ENCODE assay signal across 11 cellular contexts in the genomic region with DNA sequence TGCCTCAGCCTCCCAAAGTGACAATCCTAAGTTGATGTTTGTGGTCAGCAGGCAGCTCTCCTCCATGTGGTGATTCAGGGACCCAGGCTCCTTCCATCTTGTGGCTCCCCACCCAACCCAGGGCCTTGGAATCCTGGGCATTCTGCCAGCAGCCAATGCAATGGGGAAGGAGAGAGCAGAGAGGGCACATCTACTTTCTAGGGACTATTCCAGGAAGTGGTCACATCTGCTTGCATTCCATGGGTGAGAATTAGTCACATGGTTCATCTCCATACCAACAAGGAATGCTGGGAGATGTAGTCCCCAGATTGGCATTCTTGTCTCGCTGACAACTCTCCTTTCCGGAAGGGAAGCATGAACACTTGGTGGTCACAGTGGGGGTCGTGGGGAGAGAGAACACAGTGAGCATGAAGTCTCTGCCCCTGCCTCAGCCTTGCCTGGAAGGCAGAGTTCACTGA. TPM values are rescaled to one million over a fixed set of nuclear protein-coding genes. Genes with fewer than 3 reads are reported as not detected.
DNase-seq lines count a peak whose midpoint lies in the region; ATAC-seq, FAIRE-seq and TF ChIP-seq lines count a peak whose summit lies in the region.
"Had no signal": no experiment of that assay in that cellular context is flagged by ENCODE, and none has a peak within 500 bp of the region (broad histone marks: within the 10 kb centered on the region; RNA-seq: fewer than 3 reads in every experiment).

No MANE protein-coding gene starts in this region.

- FAIRE-seq in keratinocyte (lab: Jason Lieb, UNC) = peak; percentile 59

- peaks cover 12 to 34% of the 10 kb centered on the region in 2 donors for H3K27me3 Mint-ChIP-seq in CD8-positive, alpha-beta memory T cell

- intact Hi-C loops in stomach (cut with DNase I; ENCODE audit: low total_unique reads) = no loop called here

- TF ChIP-seq EP300 in stomach (IDR thresholded peaks at IDR 0.05) = no peak

- WGBS in stomach, 5 donors = 20 to 36% (median 28%) methylated on average over 3 of the region's 3 CpGs

- DNase-seq in EL (peak; percentile 61), Kasumi-1 (lab: John Stamatoyannopoulos, UW) (peak; percentile 43 to 56), SW 1271 (lab: John Stamatoyannopoulos, UW) (peak; percentile 28 to 48), keratinocyte (ENCODE audit: low read depth, low spot score) (no peak), stomach (no peak)
- no peak for DNase-seq in CD8-positive, alpha-beta memory T cell
- DNase-seq: activated CD4-positive, alpha-beta T cell treated with anti-CD3 and anti-CD28 coated beads for 1 hour; naive thymus-derived CD8-positive, alpha-beta T cell had no signal

- dilution Hi-C loops in keratinocyte (cut with MboI; ENCODE audit: extremely low pct_ligation_motif_present, low sequenced_read_pairs) = no loop called here

- no peaks in the 10 kb centered on the region for H3K36me3 Mint-ChIP-seq in CD8-positive, alpha-beta memory T cell
- H3K36me3 Mint-ChIP-seq: naive thymus-derived CD8-positive, alpha-beta T cell had no signal

- ATAC-seq in GM18870 (IDR thresholded peaks at IDR 0.05; ENCODE audit: unreplicated experiment) (no peak), HG02885 (IDR thresholded peaks at IDR 0.05; ENCODE audit: poor library complexity, unreplicated experiment) (no peak)

- H3K9me3 Mint-ChIP-seq in CD8-positive, alpha-beta memory T cell = peaks cover 0 to 4% (median 0%) of the 10 kb centered on the region in 5 donors

- H3K4me1 ChIP-seq in keratinocyte (ENCODE audit: control insufficient read depth, extremely low read depth, insufficient read depth, low read length) (no peaks in the 10 kb centered on the region), stomach (no peaks in the 10 kb centered on the region)
- H3K4me1 ChIP-seq in CD8-positive, alpha-beta memory T cell (ENCODE audit: insufficient read depth, low read length) = no peaks in the 10 kb centered on the region

- TF ChIP-seq POLR2A in stomach (IDR thresholded peaks at IDR 0.05) = no peak

- H3K36me3 ChIP-seq in keratinocyte (ENCODE audit: control insufficient read depth in 2 of 2, extremely low read depth in 1 of 2, insufficient read depth in 2 of 2, low read length in 2 of 2) (no peaks in the 10 kb centered on the region), stomach (no peaks in the 10 kb centered on the region)
- no peaks in the 10 kb centered on the region for H3K36me3 ChIP-seq in CD8-positive, alpha-beta memory T cell (ENCODE audit: insufficient read depth, low read length)

- H4K20me1 ChIP-seq in keratinocyte (ENCODE audit: control insufficient read depth, extremely low read depth, insufficient read depth, low read length) = no peaks in the 10 kb centered on the region

- H3K9ac ChIP-seq in keratinocyte (ENCODE audit: control insufficient read depth, extremely low read depth, insufficient read depth, low read length) = no peak overlapping the region

- H3K27me3 ChIP-seq in keratinocyte (ENCODE audit: control insufficient read depth, extremely low read depth, insufficient read depth, low read length) (no peaks in the 10 kb centered on the region), stomach (peaks cover 0 to 25% (median 4%) of the 10 kb centered on the region in 3 donors)
- H3K27me3 ChIP-seq in CD8-positive, alpha-beta memory T cell (ENCODE audit: insufficient read depth, low read length, poor library complexity, severe bottlenecking) = no peaks in the 10 kb centered on the region

- H3K27ac ChIP-seq in keratinocyte (ENCODE audit: control insufficient read depth, insufficient read depth, low read length) (no peak overlapping the region), stomach (no peak overlapping the region)
- H3K27ac ChIP-seq in CD8-positive, alpha-beta memory T cell (ENCODE audit: low read depth, low read length) = no peak overlapping the region

- H3K79me2 ChIP-seq in keratinocyte (ENCODE audit: control insufficient read depth, insufficient read depth, low read length) = no peaks in the 10 kb centered on the region

- no peak overlapping the region for H3K27ac Mint-ChIP-seq in CD8-positive, alpha-beta memory T cell
- H3K27ac Mint-ChIP-seq: dendritic cell treated with granulocyte-macrophage colony-stimulating factor and Interleukin-4, amounts not matched to agents 40 ng/mL and 50 ng/mL, for 4 days; naive thymus-derived CD8-positive, alpha-beta T cell had no signal

- no peak overlapping the region for H3K4me3 ChIP-seq in keratinocyte (ENCODE audit: control insufficient read depth in 2 of 3, extremely low read depth in 1 of 3, insufficient read depth in 2 of 3, low read depth in 1 of 3, low read length in 3 of 3)
- no peak overlapping the region for H3K4me3 ChIP-seq in CD8-positive, alpha-beta memory T cell (ENCODE audit: low read length)
- no peak overlapping the region for H3K4me3 ChIP-seq in stomach

- CTCF ChIA-PET in CD8-positive, alpha-beta memory T cell (lab: Charles Lee) = interaction anchor here (2.3 kb wide), 1 partner anchor 13 kb away, joined by 8 read pairs; no protein-coding TSS in a partner anchor

- no peaks in the 10 kb centered on the region for H3K9me1 ChIP-seq in keratinocyte (ENCODE audit: control insufficient read depth, extremely low read depth, insufficient read depth, low read length)

- no peak overlapping the region for H3K4me2 ChIP-seq in keratinocyte (ENCODE audit: control insufficient read depth, extremely low read depth, insufficient read depth, low read depth, low read length)

- H3K9me3 ChIP-seq in keratinocyte (ENCODE audit: control insufficient read depth, low read depth, low read length) = no peaks in the 10 kb centered on the region
- H3K9me3 ChIP-seq in CD8-positive, alpha-beta memory T cell (ENCODE audit: low read length) = no peaks in the 10 kb centered on the region
- peaks cover 0 to 11% (median 7%) of the 10 kb centered on the region in 4 donors for H3K9me3 ChIP-seq in stomach

- no peak overlapping the region for H2AFZ ChIP-seq in keratinocyte (ENCODE audit: control insufficient read depth, low read length)

- TF ChIP-seq CTCF in keratinocyte (optimal IDR thresholded peaks at IDR 0.05 in 1 of 3, IDR thresholded peaks at IDR 0.05 in 1 of 3, conservative IDR thresholded peaks at IDR 0.05 in 1 of 3; ENCODE audit: extremely low read depth in 1 of 3, insufficient read depth in 2 of 3, low read length in 3 of 3) = no peak
- TF ChIP-seq CTCF in stomach (IDR thresholded peaks at IDR 0.05) = no peak

- no peak overlapping the region for H3K4me3 Mint-ChIP-seq in CD8-positive, alpha-beta memory T cell
- H3K4me3 Mint-ChIP-seq: dendritic cell treated with granulocyte-macrophage colony-stimulating factor and Interleukin-4, amounts not matched to agents 40 ng/mL and 50 ng/mL, for 4 days; naive thymus-derived CD8-positive, alpha-beta T cell had no signal

- H3K4me1 Mint-ChIP-seq in CD8-positive, alpha-beta memory T cell = no peaks in the 10 kb centered on the region
- H3K4me1 Mint-ChIP-seq: naive thymus-derived CD8-positive, alpha-beta T cell had no signal

- POLR2A ChIA-PET in CD8-positive, alpha-beta memory T cell (lab: Charles Lee) = no interaction called here

RNA-seq across cellular contexts. Expression of gene SRRM3, which starts 9.9 kb away (rescaled TPM):
- 0.30 to 0.52 TPM (median 0.46 TPM) in 3 replicates for polyA plus RNA-seq in keratinocyte
- polyA plus RNA-seq in keratinocyte (2011; ENCODE audit: low read depth) = 0.56 TPM
- 0.34 and 0.62 TPM in 2 replicates for polyA plus RNA-seq in keratinocyte (2011; cell fraction: cytosol; rRNA removed)
- polyA plus RNA-seq in keratinocyte (2011; cell fraction: nucleus; rRNA removed) = 0.47 and 0.83 TPM in 2 replicates
- 0.64 and 2.7 TPM in 2 replicates for polyA plus RNA-seq in keratinocyte (2012; ENCODE audit: low replicate concordance)
- polyA minus RNA-seq in keratinocyte = 0.29 to 0.40 TPM in 2 of 3 replicates, not detected in the other
- polyA minus RNA-seq in keratinocyte (2011; cell fraction: cytosol; rRNA and poly(A)+ RNA removed) = not detected
- polyA minus RNA-seq in keratinocyte (2011; cell fraction: nucleus; rRNA and poly(A)+ RNA removed) = 0.42 and 0.54 TPM in 2 replicates
- total RNA-seq in CD8-positive, alpha-beta memory T cell = not detected
- not detected for polyA plus RNA-seq in CD8-positive, alpha-beta memory T cell
- total RNA-seq in stomach = 1 to 10 TPM in 2 of 5 donors, under 1 TPM in 1, not detected in 2; 0.37 to 6.4 (median 5.1) TPM
- 1 to 10 TPM; 3.8 to 5.6 (median 5.5) TPM for polyA plus RNA-seq in stomach
- total RNA-seq: naive thymus-derived CD8-positive, alpha-beta T cell had no signal
- polyA plus RNA-seq: naive thymus-derived CD8-positive, alpha-beta T cell had no signal

Comparison
In these comparisons a context has a peak if more than half of its experiments do, and no peak if none do; other contexts are left out.
1. DNase-seq: peak in EL (single experiment), Kasumi-1 (2 of 2) and SW 1271 (2 of 2); none in keratinocyte (single experiment), CD8-positive, alpha-beta memory T cell (0 of 5) and stomach (single experiment).